ENCODE assay signal across 6 cellular contexts in genomic region chr17:18741228-18741627, GRCh38. TPM values are rescaled to one million over a fixed set of nuclear protein-coding genes. Genes with fewer than 3 reads are reported as not detected.
"Had no signal": no experiment of that assay in that cellular context is flagged by ENCODE, and none has a peak within 500 bp of the region (broad histone marks: within the 10 kb centered on the region; RNA-seq: fewer than 3 reads in every experiment).

No MANE protein-coding gene starts in this region.

RNA-seq across cellular contexts. Expression of gene FBXW10, which starts 2.6 kb away (rescaled TPM):
- total RNA-seq: activated CD4-positive, alpha-beta T cell treated with anti-CD3 and anti-CD28 coated beads, Interleukin-2, amount 10 ng/mL, durations not matched to agents 7 days and 5 days; activated CD8-positive, alpha-beta T cell treated with anti-CD3 and anti-CD28 coated beads, Interleukin-2, amount 10 ng/mL, durations not matched to agents 7 days and 5 days; activated naive CD8-positive, alpha-beta T cell treated with anti-CD3 and anti-CD28 coated beads, Interleukin-2, amount 10 ng/mL, durations not matched to agents 7 days and 5 days; activated T-helper 2 cell treated with anti-CD3 and anti-CD28 coated beads, Interferon-gamma antibody, Interleukin-2, Interleukin-4, amounts not matched to agents 10 μg/mL and 5 μg/mL and 100 μg/mL, durations not matched to agents 14 hours and 24 hours and 36 hours; ascending aorta; Right ventricle myocardium inferior had no signal
